In genomic region chr2:112809112-112809511, GRCh38 we compare ENCODE assay signal across 29 cellular contexts. TPM values are rescaled to one million over a fixed set of nuclear protein-coding genes. Genes with fewer than 3 reads are reported as not detected.
"Had no signal": no experiment of that assay in that cellular context is flagged by ENCODE, and none has a peak within 500 bp of the region (broad histone marks: within the 10 kb centered on the region; RNA-seq: fewer than 3 reads in every experiment).

No MANE protein-coding gene starts in this region.

- H3K27ac ChIP-seq: esophagus muscularis mucosa, foreskin keratinocyte, gastroesophageal sphincter, heart right ventricle, left ventricle myocardium inferior, lower lobe of right lung, prostate gland, skin epidermis, spleen, thoracic aorta, upper lobe of left lung had no signal

- H3K4me3 ChIP-seq: esophagus muscularis mucosa, gastroesophageal sphincter, heart right ventricle, left ventricle myocardium inferior, lower lobe of right lung, mucosa of descending colon, prostate gland, skin epidermis, spleen, thoracic aorta, tibial nerve, upper lobe of left lung had no signal

- H3K4me3 Mint-ChIP-seq: endodermal cell; memory B cell; nephron; stimulated activated memory B cell treated with anti-CD40 and anti-IgM and Interleukin-4, amounts not matched to agents 10 μg/mL and 1 μg/mL and 100 μg/mL, for 72 hours had no signal

- H3K9me3 Mint-ChIP-seq: endodermal cell had no signal

- H3K27me3 Mint-ChIP-seq: memory B cell; naive B cell; stimulated activated memory B cell treated with anti-CD40 and anti-IgM and Interleukin-4, amounts not matched to agents 10 μg/mL and 1 μg/mL and 100 μg/mL, for 72 hours had no signal

- H3K9me3 ChIP-seq: lower lobe of right lung, mucosa of descending colon, prostate gland, thoracic aorta had no signal

- H3K36me3 ChIP-seq: esophagus muscularis mucosa, gastroesophageal sphincter, heart right ventricle, left ventricle myocardium inferior, lower lobe of right lung, prostate gland, spleen, thoracic aorta, tibial nerve, upper lobe of left lung had no signal

- H3K4me1 ChIP-seq: prostate gland had no signal

- ATAC-seq: foreskin keratinocyte; gastroesophageal sphincter; heart right ventricle; left cardiac atrium; lower lobe of right lung; mucosa of descending colon; right cardiac atrium; stimulated activated memory B cell treated with anti-CD40 and anti-IgM and Interleukin-4, amounts not matched to agents 10 μg/mL and 1 μg/mL and 100 μg/mL, for 72 hours; stimulated activated naive CD8-positive, alpha-beta T cell treated with anti-CD3 and anti-CD28 coated beads, Interleukin-15, Interleukin-2, amounts not matched to agents 100 U/mL and 50 U/mL, for 24 hours had no signal

- DNase-seq: effector CD8-positive, alpha-beta T cell; endodermal cell; foreskin keratinocyte; heart right ventricle; hippocampal formation; left cardiac atrium; left ventricle myocardium inferior; lower lobe of right lung; mucosa of descending colon; naive B cell; nucleus accumbens; right cardiac atrium; spleen; stimulated activated CD4-positive, alpha-beta T cell treated with anti-CD3 and anti-CD28 coated beads, Interleukin-4, amount 100 ng/mL, for 4 hours; stimulated activated naive CD8-positive, alpha-beta T cell treated with anti-CD3 and anti-CD28 coated beads, Interleukin-15, Interleukin-2, amounts not matched to agents 100 U/mL and 50 U/mL, for 24 hours; substantia nigra; upper lobe of left lung had no signal

- H3K27me3 ChIP-seq: esophagus muscularis mucosa, foreskin keratinocyte, gastroesophageal sphincter, heart right ventricle, spleen, tibial nerve, upper lobe of left lung had no signal

- H3K27ac Mint-ChIP-seq: endodermal cell; memory B cell; naive B cell; nephron; stimulated activated memory B cell treated with anti-CD40 and anti-IgM and Interleukin-4, amounts not matched to agents 10 μg/mL and 1 μg/mL and 100 μg/mL, for 72 hours had no signal

RNA-seq across cellular contexts. Expression of gene IL1A, which starts 24.8 kb away (rescaled TPM):
- total RNA-seq: gastroesophageal sphincter, heart right ventricle, left cardiac atrium, left ventricle myocardium inferior, mucosa of descending colon, osteocyte, right cardiac atrium had no signal

RNA-seq across cellular contexts. Expression of gene IL1B, which starts 27.5 kb away (rescaled TPM):
- total RNA-seq: endodermal cell, epithelial cell of proximal tubule, fibroblast of lung, osteocyte, prostate gland had no signal

RNA-seq across cellular contexts. Expression of gene CKAP2L, which starts 44.7 kb away (rescaled TPM):
- total RNA-seq: tibial nerve had no signal
